8 cellular contexts compared by ENCODE assay signal in genomic region chr14:70358631-70359030, GRCh38. TPM values are rescaled to one million over a fixed set of nuclear protein-coding genes. Genes with fewer than 3 reads are reported as not detected.
DNase-seq lines count a peak whose midpoint lies in the region; ATAC-seq, FAIRE-seq and TF ChIP-seq lines count a peak whose summit lies in the region.

No MANE protein-coding gene starts in this region.

- peak overlapping the region; percentile 92 for H3K27ac Mint-ChIP-seq in dendritic cell treated with granulocyte-macrophage colony-stimulating factor and Interleukin-4, amounts not matched to agents 40 ng/mL and 50 ng/mL, for 4 days
- H3K27ac Mint-ChIP-seq in naive thymus-derived CD4-positive, alpha-beta T cell = peak overlapping the region in 8 of 9 donors; percentile 87 to 98 (median 94)

- peak overlapping the region; percentile 83 for H3K9ac ChIP-seq in Karpas-422 (ENCODE audit: low read length)

- no peaks in the 10 kb centered on the region for H3K9me3 Mint-ChIP-seq in dendritic cell treated with granulocyte-macrophage colony-stimulating factor and Interleukin-4, amounts not matched to agents 40 ng/mL and 50 ng/mL, for 4 days
- peaks cover 0 to 13% (median 0%) of the 10 kb centered on the region in 11 donors for H3K9me3 Mint-ChIP-seq in naive thymus-derived CD4-positive, alpha-beta T cell

- H2AFZ ChIP-seq in Karpas-422 (ENCODE audit: low read length) = 0 out of 2 replicates have a peak overlapping the region, but pooled peaks have one; percentile 86

- no peak for TF ChIP-seq POLR2A in H54 (IDR thresholded peaks at IDR 0.05; ENCODE audit: low read depth, low read length)

- TF ChIP-seq CTCF in BJ (IDR thresholded peaks at IDR 0.05; ENCODE audit: insufficient read depth, low read depth, low read length) = no peak

- H3K9me3 ChIP-seq in Karpas-422 (ENCODE audit: low read length) = peaks cover 7% of the 10 kb centered on the region
- H3K9me3 ChIP-seq in naive thymus-derived CD4-positive, alpha-beta T cell (ENCODE audit: control insufficient read depth in 2 of 3, low read length in 3 of 3) = no peaks in the 10 kb centered on the region

- H3K4me3 ChIP-seq in BJ (ENCODE audit: low read depth, low read length) (peak overlapping the region; percentile 75), Karpas-422 (ENCODE audit: low read length) (peak overlapping the region; percentile 85)
- H3K4me3 ChIP-seq in naive thymus-derived CD4-positive, alpha-beta T cell (ENCODE audit: low read length) = peak overlapping the region; percentile 73

- intact Hi-C loops in dendritic cell treated with granulocyte-macrophage colony-stimulating factor and Interleukin-4, amounts not matched to agents 40 ng/mL and 50 ng/mL, for 4 days (cut with micrococcal nuclease) = loop anchor here (5.0 kb wide), 1 partner anchor 244 kb away; the partner anchor contains the start of gene MED6
- intact Hi-C loops in naive thymus-derived CD4-positive, alpha-beta T cell (cut with micrococcal nuclease) = loop anchor here (1.0 to 5.0 kb wide), 9 partner anchors 59 to 1205 kb away; partner anchors contain the start of genes MED6 (in 2 of the 2), SYNJ2BP (in 2 of the 2), DCAF5 (in 1 of the 2) and ERH (in 1 of the 2)
- intact Hi-C loops in sciatic nerve (cut with DNase I) = no loop called here

- FAIRE-seq in H54 (lab: Jason Lieb, UNC) = no peak

- H3K4me1 Mint-ChIP-seq in dendritic cell treated with granulocyte-macrophage colony-stimulating factor and Interleukin-4, amounts not matched to agents 40 ng/mL and 50 ng/mL, for 4 days (ENCODE audit: low read depth) = peaks cover 15% of the 10 kb centered on the region
- H3K4me1 Mint-ChIP-seq in naive thymus-derived CD4-positive, alpha-beta T cell = peaks cover 36 to 63% (median 57%) of the 10 kb centered on the region in 7 donors

- H3K36me3 Mint-ChIP-seq in dendritic cell treated with granulocyte-macrophage colony-stimulating factor and Interleukin-4, amounts not matched to agents 40 ng/mL and 50 ng/mL, for 4 days (ENCODE audit: low read depth) = peaks cover 24% of the 10 kb centered on the region
- peaks cover 0 to 29% (median 21%) of the 10 kb centered on the region in 5 donors for H3K36me3 Mint-ChIP-seq in naive thymus-derived CD4-positive, alpha-beta T cell

- POLR2A ChIA-PET in BJ (lab: Charles Lee) = no interaction called here
- POLR2A ChIA-PET in naive thymus-derived CD4-positive, alpha-beta T cell (lab: Charles Lee) = interaction anchor here (1.0 to 2.5 kb wide), 3 partner anchors 57 to 960 kb away, joined by 4 to 7 read pairs (median 4); partner anchors contain the start of genes ERH, MED6 and SLC39A9

- H3K27me3 Mint-ChIP-seq in dendritic cell treated with granulocyte-macrophage colony-stimulating factor and Interleukin-4, amounts not matched to agents 40 ng/mL and 50 ng/mL, for 4 days = peaks cover 26% of the 10 kb centered on the region
- peaks cover 0 to 12% (median 0%) of the 10 kb centered on the region in 5 donors for H3K27me3 Mint-ChIP-seq in naive thymus-derived CD4-positive, alpha-beta T cell

- H3K4me3 Mint-ChIP-seq in dendritic cell treated with granulocyte-macrophage colony-stimulating factor and Interleukin-4, amounts not matched to agents 40 ng/mL and 50 ng/mL, for 4 days = peak overlapping the region; percentile 94
- peak overlapping the region; percentile 97 to 100 (median 99) for H3K4me3 Mint-ChIP-seq in naive thymus-derived CD4-positive, alpha-beta T cell

- H3K79me2 ChIP-seq in Karpas-422 (ENCODE audit: low read length) = peaks cover 58% of the 10 kb centered on the region

- H3K9me2 ChIP-seq in Karpas-422 (replicated peaks; ENCODE audit: insufficient read depth, low read length) = no peaks in the 10 kb centered on the region

- no peaks in the 10 kb centered on the region for H3K27me3 ChIP-seq in BJ (ENCODE audit: control insufficient read depth, insufficient read depth, low read length)
- no peaks in the 10 kb centered on the region for H3K27me3 ChIP-seq in Karpas-422 (ENCODE audit: low read length)
- no peaks in the 10 kb centered on the region for H3K27me3 ChIP-seq in naive thymus-derived CD4-positive, alpha-beta T cell (ENCODE audit: control insufficient read depth in 2 of 2, insufficient read depth in 2 of 2, low read length in 2 of 2)

- peak overlapping the region; percentile 89 for H3K4me2 ChIP-seq in Karpas-422 (ENCODE audit: low read depth, low read length, poor library complexity, severe bottlenecking)

- H4K20me1 ChIP-seq in Karpas-422 (ENCODE audit: insufficient read depth, low read depth, low read length) = peaks cover 8% of the 10 kb centered on the region; the same call in 1 of the 2 replicates

- H3K36me3 ChIP-seq in BJ (ENCODE audit: control insufficient read depth, insufficient read depth, low read length) = no peaks in the 10 kb centered on the region
- peaks cover 24% of the 10 kb centered on the region for H3K36me3 ChIP-seq in Karpas-422 (ENCODE audit: insufficient read depth, low read length)
- H3K36me3 ChIP-seq in naive thymus-derived CD4-positive, alpha-beta T cell (ENCODE audit: control insufficient read depth in 2 of 3, insufficient read depth in 3 of 3, low read length in 3 of 3) = peaks cover 0 to 4% (median 0%) of the 10 kb centered on the region in 3 experiments

- DNase-seq in BJ (ENCODE audit: low read depth) (no peak), Karpas-422 (peak; percentile 50), sciatic nerve (ENCODE audit: low spot score) (no peak), NCI-H1048 (lab: John Stamatoyannopoulos, UW) (no peak), H54 (ENCODE audit: insufficient read length, low spot score) (no peak)
- DNase-seq in naive thymus-derived CD4-positive, alpha-beta T cell = no peak
- DNase-seq in activated CD4-positive, CD25-positive, alpha-beta regulatory T cell treated with anti-CD3 and anti-CD28 coated beads, Interleukin-2, amount 50 U/mL, for 72 hours = no peak

- H3K27ac ChIP-seq in Karpas-422 (ENCODE audit: low read length) = peak overlapping the region; percentile 47
- peak overlapping the region; percentile 82 for H3K27ac ChIP-seq in naive thymus-derived CD4-positive, alpha-beta T cell (ENCODE audit: low read depth, low read length)

- ATAC-seq in naive thymus-derived CD4-positive, alpha-beta T cell = no peak
- no peak for ATAC-seq in sciatic nerve

- peaks cover 16% of the 10 kb centered on the region for H3K4me1 ChIP-seq in Karpas-422 (ENCODE audit: low read length)
- H3K4me1 ChIP-seq in naive thymus-derived CD4-positive, alpha-beta T cell (ENCODE audit: control insufficient read depth in 2 of 2, insufficient read depth in 2 of 2, low read length in 2 of 2) = peaks cover 3 to 26% of the 10 kb centered on the region in 2 donors

- CTCF ChIA-PET in BJ (lab: Yijun Ruan, JAX) = interaction anchor here (1.1 to 1.3 kb wide), 2 partner anchors 36 to 209 kb away, joined by 3 to 4 read pairs; no protein-coding TSS in a partner anchor
- CTCF ChIA-PET in naive thymus-derived CD4-positive, alpha-beta T cell (lab: Charles Lee) = interaction anchor here (0.6 kb wide), 1 partner anchor 290 kb away, joined by 3 read pairs; no protein-coding TSS in a partner anchor

RNA-seq across cellular contexts. Expression of gene COX16, which starts 0.9 kb away (rescaled TPM):
- polyA plus RNA-seq in BJ (2011; rRNA removed) = 10.5 and 24.0 TPM in 2 replicates
- polyA minus RNA-seq in BJ (2011; rRNA and poly(A)+ RNA removed) = 3.0 and 4.7 TPM in 2 replicates
- 35.0 and 65.7 TPM in 2 replicates for total RNA-seq in Karpas-422 (2014; rRNA removed; shearing (Covaris generic); ENCODE audit: low replicate concordance)
- total RNA-seq in naive thymus-derived CD4-positive, alpha-beta T cell = 10 to 100 TPM; 11.8 to 57.0 (median 19.5) TPM
- polyA plus RNA-seq in naive thymus-derived CD4-positive, alpha-beta T cell = 10 to 100 TPM; 25.2 to 52.1 TPM
- 29.2 TPM for total RNA-seq in sciatic nerve

RNA-seq across cellular contexts. Expression of gene SYNJ2BP, which starts 58.3 kb away (rescaled TPM):
- polyA plus RNA-seq in BJ (2011; rRNA removed) = 10.5 and 17.4 TPM in 2 replicates
- polyA minus RNA-seq in BJ (2011; rRNA and poly(A)+ RNA removed) = 4.2 and 5.9 TPM in 2 replicates
- total RNA-seq in Karpas-422 (2014; rRNA removed; shearing (Covaris generic); ENCODE audit: low replicate concordance) = 5.7 and 7.7 TPM in 2 replicates
- total RNA-seq in naive thymus-derived CD4-positive, alpha-beta T cell = 10 to 100 TPM in 4 of 5 experiments, 1 to 10 TPM in 1; 8.3 to 22.9 (median 14.4) TPM
- polyA plus RNA-seq in naive thymus-derived CD4-positive, alpha-beta T cell = 10 to 100 TPM; 16.3 to 18.5 TPM
- total RNA-seq in sciatic nerve = 40.3 TPM
